In genomic region chr13:23365652-23366051, GRCh38 we compare ENCODE assay signal across 22 cellular contexts.
"Had no signal": no experiment of that assay in that cellular context is flagged by ENCODE, and none has a peak within 500 bp of the region (broad histone marks: within the 10 kb centered on the region; RNA-seq: fewer than 3 reads in every experiment).

No MANE protein-coding gene starts in this region.

- ATAC-seq: activated CD4-positive, CD25-positive, alpha-beta regulatory T cell treated with anti-CD3 and anti-CD28 coated beads, Interleukin-2, amount 50 U/mL, for 24 hours; body of pancreas; foreskin keratinocyte; left lobe of liver; lower lobe of right lung; natural killer cell; right cardiac atrium had no signal

- DNase-seq: activated CD4-positive, alpha-beta T cell treated with anti-CD3 and anti-CD28 coated beads for 48 hours; activated CD4-positive, alpha-beta T cell treated with anti-CD3 and anti-CD28 coated beads, Interleukin-2, amount 50 U/mL, for 48 hours; activated CD8-positive, alpha-beta memory T cell treated with anti-CD3 and anti-CD28 coated beads for 24 hours; activated effector memory CD4-positive, alpha-beta T cell treated with Interleukin-2 at 50 U/mL for 16 hours; activated naive CD4-positive, alpha-beta T cell treated with Interleukin-2 at 50 U/mL for 16 hours; body of pancreas; effector CD8-positive, alpha-beta T cell; erythroblast; foreskin keratinocyte; kidney glomerular epithelial cell; lower lobe of right lung; mesendoderm; natural killer cell; right cardiac atrium; spleen; stimulated activated naive CD4-positive, alpha-beta T cell treated with Interleukin-2 at 50 U/mL for 16 hours; T-helper 9 cell; WERI-Rb-1 had no signal

- H3K9me3 ChIP-seq: body of pancreas, lower lobe of right lung, spleen, tibial nerve had no signal

- H3K4me3 ChIP-seq: body of pancreas, lower lobe of right lung, spleen, tibial nerve had no signal

- H3K27ac Mint-ChIP-seq: activated naive CD8-positive, alpha-beta T cell; natural killer cell had no signal

- H3K4me1 ChIP-seq: body of pancreas, foreskin keratinocyte, lower lobe of right lung, tibial nerve had no signal

- H3K4me3 Mint-ChIP-seq: activated naive CD8-positive, alpha-beta T cell; natural killer cell had no signal

- H3K27me3 Mint-ChIP-seq: activated naive CD8-positive, alpha-beta T cell had no signal

- H3K9me3 Mint-ChIP-seq: natural killer cell had no signal

- H3K27me3 ChIP-seq: body of pancreas, foreskin keratinocyte, spleen, tibial nerve had no signal

- H3K27ac ChIP-seq: body of pancreas, foreskin keratinocyte, lower lobe of right lung, spleen, tibial nerve, WERI-Rb-1 had no signal
